Comparison of ENCODE assay signal across 1 cellular context in the genomic region with DNA sequence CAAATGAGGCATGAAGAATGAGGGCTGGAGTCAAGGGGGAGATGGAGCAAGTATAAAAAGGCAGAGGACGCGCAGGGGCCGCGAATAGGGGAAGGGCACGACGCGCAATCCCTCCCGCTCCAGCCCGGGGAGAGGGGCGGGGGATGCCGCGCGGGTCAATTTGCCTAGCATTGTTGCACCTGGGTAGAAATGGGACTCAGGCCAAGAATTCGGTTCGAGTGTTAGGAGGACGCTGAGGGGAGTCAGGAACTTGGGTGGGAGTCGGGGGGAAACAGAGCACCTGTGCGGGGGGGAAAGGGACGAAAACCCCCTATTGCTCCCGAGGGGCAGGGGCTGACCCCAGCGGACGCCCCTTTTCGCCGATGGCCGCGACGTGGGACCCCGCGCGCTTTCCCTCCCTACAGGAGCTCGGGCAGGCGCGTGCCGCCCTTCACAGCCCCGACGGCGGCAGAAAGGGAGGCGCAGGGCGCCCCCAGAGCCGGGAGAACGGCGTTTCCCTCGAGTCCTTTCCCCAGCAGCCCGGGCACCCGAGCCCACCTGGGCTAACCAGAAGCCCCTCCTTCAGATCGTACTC.
TF ChIP-seq lines count a peak whose summit lies in the region.

No MANE protein-coding gene starts in this region.

TF ChIP-seq in HCT116, 20 proteins besides CTCF, POLR2A, EP300 and RAD21:
- TF ChIP-seq SIN3A (IDR thresholded peaks at IDR 0.05; ENCODE audit: low read depth) (no peak), ZNF274 (IDR thresholded peaks at IDR 0.05; ENCODE audit: low read depth, low read length) (no peak), EZH2 (IDR thresholded peaks at IDR 0.05) (no peak), ATF3 (IDR thresholded peaks at IDR 0.05) (no peak), SRF (IDR thresholded peaks at IDR 0.05; ENCODE audit: low read depth) (no peak), MAX (IDR thresholded peaks at IDR 0.05) (no peak), FOSL1 (IDR thresholded peaks at IDR 0.05; ENCODE audit: low read depth) (no peak), YY1 (IDR thresholded peaks at IDR 0.05; ENCODE audit: extremely low read depth, insufficient replicate concordance, low read depth, low read length) (no peak), JUND (IDR thresholded peaks at IDR 0.05) (no peak), ELF1 (IDR thresholded peaks at IDR 0.05; ENCODE audit: borderline replicate concordance, low read depth) (no peak), POLR2AphosphoS5 (IDR thresholded peaks at IDR 0.05; ENCODE audit: low read depth, low read length) (no peak)
